ENCODE assay signal across 12 cellular contexts in genomic region chr22:19287076-19287724, GRCh38. TPM values are rescaled to one million over a fixed set of nuclear protein-coding genes. Genes with fewer than 3 reads are reported as not detected.
DNase-seq lines count a peak whose midpoint lies in the region; ATAC-seq, FAIRE-seq and TF ChIP-seq lines count a peak whose summit lies in the region.
"Had no signal": no experiment of that assay in that cellular context is flagged by ENCODE, and none has a peak within 500 bp of the region (broad histone marks: within the 10 kb centered on the region; RNA-seq: fewer than 3 reads in every experiment).

No MANE protein-coding gene starts in this region.

- H3K9me3 ChIP-seq in small intestine (ENCODE audit: control insufficient read depth, low read depth), result no peaks in the 10 kb centered on the region

- H3K4me3 Mint-ChIP-seq in activated naive CD4-positive, alpha-beta T cell treated with anti-CD3 and anti-CD28 coated beads, Interleukin-2, amount 10 ng/mL, durations not matched to agents 7 days and 5 days, result no peak overlapping the region

- 12 to 45% (median 25%) methylated on average over 6 of the region's 6 CpGs for WGBS in small intestine, 3 donors

- H3K36me3 Mint-ChIP-seq in activated naive CD4-positive, alpha-beta T cell treated with anti-CD3 and anti-CD28 coated beads, Interleukin-2, amount 10 ng/mL, durations not matched to agents 7 days and 5 days, result no peaks in the 10 kb centered on the region

- no peaks in the 10 kb centered on the region for H3K4me1 ChIP-seq in small intestine (ENCODE audit: control insufficient read depth in 2 of 2, insufficient read depth in 1 of 2, low read depth in 1 of 2, low read length in 1 of 2)
- H3K4me1 ChIP-seq: parathyroid adenoma had no signal

- H3K9me3 Mint-ChIP-seq in activated naive CD4-positive, alpha-beta T cell treated with anti-CD3 and anti-CD28 coated beads, Interleukin-2, amount 10 ng/mL, durations not matched to agents 7 days and 5 days, result no peaks in the 10 kb centered on the region

- peaks cover 46% of the 10 kb centered on the region for H3K27me3 Mint-ChIP-seq in activated naive CD4-positive, alpha-beta T cell treated with anti-CD3 and anti-CD28 coated beads, Interleukin-2, amount 10 ng/mL, durations not matched to agents 7 days and 5 days

- no peaks in the 10 kb centered on the region for H3K27me3 ChIP-seq in small intestine (ENCODE audit: control insufficient read depth in 2 of 2, insufficient read depth in 2 of 2, low read length in 2 of 2)

- FAIRE-seq in small intestine (lab: Jason Lieb, UNC), result no peak
- FAIRE-seq: A204.1 had no signal

- H3K27ac ChIP-seq in small intestine (ENCODE audit: low read depth in 1 of 2, low read length in 1 of 2), result no peak overlapping the region
- H3K27ac ChIP-seq: parathyroid adenoma had no signal

- DNase-seq in NCI-H1417 (lab: John Stamatoyannopoulos, UW), result peak; percentile 25 to 81 (median 61)
- no peak for DNase-seq in NCI-H1417 treated with DMSO at 0.1 percent for 48 hours (lab: John Stamatoyannopoulos, UW)
- peak; percentile 44 for DNase-seq in NCI-H446 treated with DMSO at 0.1 percent for 48 hours (lab: John Stamatoyannopoulos, UW)
- DNase-seq in epithelial cell of esophagus (ENCODE audit: low read depth), result peak; percentile 98
- peak; percentile 38 for DNase-seq in small intestine
- DNase-seq in activated naive CD4-positive, alpha-beta T cell treated with anti-CD3 and anti-CD28 coated beads, Interleukin-2, amount 10 ng/mL, durations not matched to agents 7 days and 5 days, result no peak
- no peak for DNase-seq in T-helper 1 cell
- DNase-seq: central memory CD4-positive, alpha-beta T cell; GOT3 had no signal

- H3K4me3 ChIP-seq in epithelial cell of esophagus (ENCODE audit: low read length), result no peak overlapping the region
- no peak overlapping the region for H3K4me3 ChIP-seq in small intestine (ENCODE audit: low read depth in 1 of 2, low read length in 2 of 2)

- H3K4me1 Mint-ChIP-seq in activated naive CD4-positive, alpha-beta T cell treated with anti-CD3 and anti-CD28 coated beads, Interleukin-2, amount 10 ng/mL, durations not matched to agents 7 days and 5 days, result peaks cover 20% of the 10 kb centered on the region

- CTCF ChIA-PET in activated naive CD4-positive, alpha-beta T cell treated with anti-CD3 and anti-CD28 coated beads, Interleukin-2, amount 10 ng/mL, durations not matched to agents 7 days and 5 days (lab: Charles Lee), result interaction anchor here (0.6 kb wide), 1 partner anchor 284 kb away, joined by 3 read pairs; no protein-coding TSS in a partner anchor

- ATAC-seq in HG02852 (IDR thresholded peaks at IDR 0.05; ENCODE audit: unreplicated experiment), result no peak

- H3K36me3 ChIP-seq in small intestine (ENCODE audit: control insufficient read depth in 2 of 2, insufficient read depth in 2 of 2, low read length in 2 of 2), result no peaks in the 10 kb centered on the region

- no peak for TF ChIP-seq CTCF in epithelial cell of esophagus (IDR thresholded peaks at IDR 0.05; ENCODE audit: insufficient read depth, low read depth, low read length, missing control alignments)

- no peak overlapping the region for H3K27ac Mint-ChIP-seq in activated naive CD4-positive, alpha-beta T cell treated with anti-CD3 and anti-CD28 coated beads, Interleukin-2, amount 10 ng/mL, durations not matched to agents 7 days and 5 days

RNA-seq across cellular contexts. Expression of gene CLTCL1, which starts 4.3 kb away (rescaled TPM):
- polyA plus RNA-seq in small intestine, result 1 to 10 TPM in 1 of 3 donors, under 1 TPM in 2; 0.67 to 1.5 (median 0.81) TPM

Comparison
In these comparisons a context has a peak if more than half of its experiments do, and no peak if none do; other contexts are left out.
1. DNase-seq: peak in NCI-H1417 (3 of 3), NCI-H446 treated with DMSO at 0.1 percent for 48 hours (single experiment), epithelial cell of esophagus (single experiment) and small intestine (single experiment); none in NCI-H1417 treated with DMSO at 0.1 percent for 48 hours (single experiment), activated naive CD4-positive, alpha-beta T cell treated with anti-CD3 and anti-CD28 coated beads, Interleukin-2, amount 10 ng/mL, durations not matched to agents 7 days and 5 days (single experiment) and T-helper 1 cell (0 of 5).